8 cellular contexts compared by ENCODE assay signal in the genomic region with DNA sequence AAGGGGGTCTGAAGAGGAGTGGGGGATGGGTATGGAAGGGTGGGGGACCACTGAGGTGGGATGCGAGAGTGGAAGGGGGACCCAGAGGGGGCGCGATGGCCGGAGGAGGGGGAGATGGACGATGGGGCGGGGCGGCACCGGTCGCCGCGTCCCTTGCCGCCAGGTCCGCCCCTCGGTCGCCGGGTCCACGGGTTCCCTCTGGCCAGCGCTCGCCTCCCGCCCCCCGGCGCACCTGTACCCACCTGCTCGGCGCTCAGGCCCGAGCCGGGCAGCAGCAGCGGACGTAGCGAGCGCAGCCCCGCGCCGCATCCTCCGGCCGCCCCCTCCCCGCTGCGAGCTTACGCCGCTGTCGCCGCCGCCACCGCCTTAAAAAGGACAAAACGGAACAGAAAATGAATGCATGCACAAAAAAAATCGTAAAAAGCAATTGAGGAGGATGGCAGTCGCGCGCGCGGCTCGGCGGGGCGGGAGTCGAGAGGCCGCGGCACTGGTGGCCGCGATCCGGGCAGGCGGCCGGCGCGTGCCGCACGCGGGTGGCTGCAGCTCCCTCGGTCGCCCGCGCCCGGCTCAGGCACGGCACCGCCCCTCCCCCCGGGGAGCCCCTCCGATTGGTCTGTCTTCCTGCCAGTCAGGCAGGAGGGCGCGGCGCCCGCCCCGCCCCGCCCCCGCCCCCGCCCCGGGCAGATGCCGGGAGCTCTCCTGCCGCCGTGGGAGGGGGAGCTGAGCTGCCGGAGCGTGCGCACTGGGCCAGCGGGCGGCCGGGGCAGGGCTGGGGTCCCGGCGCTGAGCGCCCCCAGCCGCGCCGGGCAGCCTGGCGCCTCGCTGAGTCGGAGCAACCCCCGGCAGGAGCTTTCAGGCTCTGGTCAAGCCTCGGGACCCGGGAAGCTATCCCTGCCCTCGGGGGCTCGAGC. TPM values are rescaled to one million over a fixed set of nuclear protein-coding genes. Genes with fewer than 3 reads are reported as not detected.
A peak's percentile ranks its signal among the peaks of the same experiment; 100 is the strongest.
DNase-seq lines count a peak whose midpoint lies in the region; ATAC-seq and TF ChIP-seq lines count a peak whose summit lies in the region.

A gene (minus strand): TSS at position 539 of the 911 bp plus-strand sequence. CDS start 87,699 bp downstream, outside the sequence.

- H3K4me1 ChIP-seq in HUES64 (ENCODE audit: insufficient read depth, low read length) (peaks cover 7% of the 10 kb centered on the region), breast epithelium (peaks cover 0 to 4% of the 10 kb centered on the region in 2 donors)

- TF ChIP-seq POLR2A in breast epithelium (IDR thresholded peaks at IDR 0.05) = no peak

- DNase-seq in DMS79 (lab: John Stamatoyannopoulos, UW) = peak; percentile 9
- no peak for DNase-seq in breast epithelium (ENCODE audit: low spot score in 2 of 2)
- peak; percentile 49 for DNase-seq in iris pigment epithelial cell (ENCODE audit: low read depth)
- peak; percentile 78 to 79 for DNase-seq in stimulated activated CD4-positive, alpha-beta T cell treated with anti-CD3 and anti-CD28 coated beads, Interleukin-1b, Interleukin-23, amount 100 ng/mL, for 4 hours (ENCODE audit: low read depth in 2 of 2)
- DNase-seq in amniotic stem cell (lab: John Stamatoyannopoulos, UW) = no peak

- peak within 1 kb of the TSS; percentile 69 for H3K4me3 ChIP-seq in HUES64 (ENCODE audit: low read length)
- peak within 1 kb of the TSS; percentile 37 to 75 (median 55) for H3K4me3 ChIP-seq in breast epithelium

- H3K9me3 ChIP-seq in HUES64 (ENCODE audit: insufficient read depth, low read depth, low read length) (no peaks in the 10 kb centered on the region), breast epithelium (peaks cover 5 to 12% of the 10 kb centered on the region in 2 donors)

- no peak within 1 kb of the TSS for H3K27ac ChIP-seq in HUES64 (ENCODE audit: low read depth, low read length)
- peak within 1 kb of the TSS; percentile 74 for H3K27ac ChIP-seq in VCaP
- H3K27ac ChIP-seq in breast epithelium = no peak within 1 kb of the TSS

- WGBS in HUES64 = under 1% methylated on average over 107 of the region's 107 CpGs

- H3K27me3 ChIP-seq in HUES64 (ENCODE audit: insufficient read depth, low read length) (peaks cover 42% of the 10 kb centered on the region), breast epithelium (peaks cover 7 to 48% of the 10 kb centered on the region in 2 donors)

- intact Hi-C loops in breast epithelium (cut with DNase I; ENCODE audit: low total_unique reads) = no loop called here

- peak within 1 kb of the TSS; percentile 63; the same call in 1 of the 2 replicates for H3K9ac ChIP-seq in HUES64 (ENCODE audit: low read depth, low read length)

- peak; percentile 82 for ATAC-seq in GM21390 (IDR thresholded peaks at IDR 0.05; ENCODE audit: unreplicated experiment)

- H3K36me3 ChIP-seq in HUES64 (ENCODE audit: insufficient read depth, low read length) = no peaks in the 10 kb centered on the region
- no peaks in the 10 kb centered on the region for H3K36me3 ChIP-seq in breast epithelium

- TF ChIP-seq CTCF in VCaP (conservative IDR thresholded peaks at IDR 0.05) = no peak
- no peak for TF ChIP-seq CTCF in breast epithelium (IDR thresholded peaks at IDR 0.05)

RNA-seq across cellular contexts. Expression of the gene that starts here (rescaled TPM):
- polyA plus RNA-seq in HUES64 (2013, experiment 1 of 2) = 1.7 TPM
- 3.0 TPM for polyA plus RNA-seq in HUES64 (2013, experiment 2 of 2)
- total RNA-seq in breast epithelium = under 1 TPM; 0.66 to 0.88 (median 0.80) TPM

Comparison
In these comparisons a context has a peak if more than half of its experiments do, and no peak if none do; other contexts are left out.
1. DNase-seq: peak in DMS79 (single experiment), iris pigment epithelial cell (single experiment) and stimulated activated CD4-positive, alpha-beta T cell treated with anti-CD3 and anti-CD28 coated beads, Interleukin-1b, Interleukin-23, amount 100 ng/mL, for 4 hours (2 of 2); none in breast epithelium (0 of 2) and amniotic stem cell (single experiment).